ENCODE assay signal across 25 cellular contexts in genomic region chr21:33370292-33370691, GRCh38. TPM values are rescaled to one million over a fixed set of nuclear protein-coding genes. Genes with fewer than 3 reads are reported as not detected.
DNase-seq lines count a peak whose midpoint lies in the region; FAIRE-seq and TF ChIP-seq lines count a peak whose summit lies in the region.
"Had no signal": no experiment of that assay in that cellular context is flagged by ENCODE, and none has a peak within 500 bp of the region (broad histone marks: within the 10 kb centered on the region; RNA-seq: fewer than 3 reads in every experiment).

No MANE protein-coding gene starts in this region.

- no peaks in the 10 kb centered on the region for H3K27me3 ChIP-seq in SU-DHL-6 (ENCODE audit: low read length)
- H3K27me3 ChIP-seq in H1 (replicated peaks in 1 of 4; ENCODE audit: control insufficient read depth in 3 of 4, extremely low read depth in 1 of 4, insufficient read depth in 3 of 4, low read length in 3 of 4) = no peaks in the 10 kb centered on the region
- H3K27me3 ChIP-seq in transverse colon = no peaks in the 10 kb centered on the region
- H3K27me3 ChIP-seq in endodermal cell (ENCODE audit: control insufficient read depth, insufficient read depth, low read length, poor library complexity, severe bottlenecking) = no peaks in the 10 kb centered on the region
- H3K27me3 ChIP-seq: BLaER1, MG63, Peyer's patch had no signal

- no peaks in the 10 kb centered on the region for H3K9me2 ChIP-seq in SU-DHL-6 (replicated peaks; ENCODE audit: insufficient read depth, low read length)

- peaks cover 19% of the 10 kb centered on the region for H3K4me1 Mint-ChIP-seq in activated naive CD4-positive, alpha-beta T cell treated with anti-CD3 and anti-CD28 coated beads, Interleukin-2, amount 10 ng/mL, durations not matched to agents 7 days and 5 days
- H3K4me1 Mint-ChIP-seq in endodermal cell = no peaks in the 10 kb centered on the region

- H4K20me1 ChIP-seq in SU-DHL-6 (ENCODE audit: low read depth, low read length) (no peaks in the 10 kb centered on the region), H1 (replicated peaks in 1 of 2; ENCODE audit: control insufficient read depth in 1 of 2, insufficient read depth in 2 of 2, low read length in 2 of 2) (no peaks in the 10 kb centered on the region)
- H4K20me1 ChIP-seq: BLaER1 had no signal

- H3K27me3 Mint-ChIP-seq in activated naive CD4-positive, alpha-beta T cell treated with anti-CD3 and anti-CD28 coated beads, Interleukin-2, amount 10 ng/mL, durations not matched to agents 7 days and 5 days = peaks cover 34% of the 10 kb centered on the region
- H3K27me3 Mint-ChIP-seq in endodermal cell (ENCODE audit: insufficient read depth) = peaks cover 2% of the 10 kb centered on the region

- in situ Hi-C loops in transverse colon (cut with MboI; ENCODE audit: low pct_ligation_motif_present in 1 of 4, low pct_unique_long_range_greater_than_20kb in 1 of 4, low sequenced_read_pairs in 3 of 4) = no loop called here

- H3K27ac ChIP-seq in SU-DHL-6 (ENCODE audit: low read depth, low read length) (no peak overlapping the region), H1 (ENCODE audit: low read depth, low read length) (no peak overlapping the region), transverse colon (no peak overlapping the region), endodermal cell (ENCODE audit: low read depth, low read length) (no peak overlapping the region)
- H3K27ac ChIP-seq: BLaER1, Peyer's patch had no signal

- H3K79me2 ChIP-seq in SU-DHL-6 (ENCODE audit: insufficient read depth, low read length) (no peaks in the 10 kb centered on the region), H1 (ENCODE audit: control insufficient read depth in 1 of 2, insufficient read depth in 2 of 2, low read length in 2 of 2) (no peaks in the 10 kb centered on the region)

- H3K9me3 ChIP-seq in SU-DHL-6 (ENCODE audit: insufficient read depth, low read length) (peaks cover 18% of the 10 kb centered on the region; the same call in 1 of the 2 replicates), H1 (ENCODE audit: insufficient read depth in 2 of 2, low read depth in 1 of 2, low read length in 1 of 2) (peaks cover 7 to 8% of the 10 kb centered on the region in 2 experiments), transverse colon (peaks cover 10 to 11% of the 10 kb centered on the region in 2 donors), endodermal cell (ENCODE audit: control insufficient read depth, low read length) (peaks cover 30% of the 10 kb centered on the region)

- no peak for FAIRE-seq in H1 (lab: Jason Lieb, UNC)
- FAIRE-seq: GM18507, H54, HTR-8/SVneo had no signal

- no peak for TF ChIP-seq RAD21 in H1 (IDR thresholded peaks at IDR 0.05 in 1 of 2, conservative IDR thresholded peaks at IDR 0.05 in 1 of 2; ENCODE audit: low read depth in 2 of 2, low read length in 2 of 2)

- H3K18ac ChIP-seq in H1 (ENCODE audit: extremely low read depth, low read length) = no peak overlapping the region

- no peak overlapping the region for H3K14ac ChIP-seq in H1 (ENCODE audit: insufficient read length)

- TF ChIP-seq CTCF in SU-DHL-6 (IDR thresholded peaks at IDR 0.05; ENCODE audit: insufficient read depth, low read length, poor library complexity, severe bottlenecking) = no peak
- TF ChIP-seq CTCF in H1 (IDR thresholded peaks at IDR 0.05; ENCODE audit: control extremely low read depth in 1 of 3, insufficient read depth in 1 of 3, low read depth in 1 of 3, low read length in 3 of 3) = no peak
- TF ChIP-seq CTCF in transverse colon (IDR thresholded peaks at IDR 0.05) = no peak
- TF ChIP-seq CTCF in endodermal cell (conservative IDR thresholded peaks at IDR 0.05) = no peak

- CTCF ChIA-PET in H1 (lab: Charles Lee; ENCODE audit: partially characterized antibody) = interaction anchor here (1.4 to 4.8 kb wide), 6 partner anchors 9 to 75 kb away, joined by 3 to 17 read pairs (median 5); no protein-coding TSS in a partner anchor
- CTCF ChIA-PET in activated naive CD4-positive, alpha-beta T cell treated with anti-CD3 and anti-CD28 coated beads, Interleukin-2, amount 10 ng/mL, durations not matched to agents 7 days and 5 days (lab: Charles Lee) = interaction anchor here (1.1 to 1.2 kb wide), 2 partner anchors 9 to 173 kb away, joined by 3 to 4 read pairs; no protein-coding TSS in a partner anchor

- H2BK120ac ChIP-seq in H1 (replicated peaks; ENCODE audit: low read depth, low read length) = no peak overlapping the region

- no peak overlapping the region for H3K4ac ChIP-seq in H1 (replicated peaks; ENCODE audit: insufficient read length, low read depth, low read length)

- no peak overlapping the region for H4K5ac ChIP-seq in H1 (ENCODE audit: insufficient read length, low read depth, low read length)

- H3K4me3 Mint-ChIP-seq in activated naive CD4-positive, alpha-beta T cell treated with anti-CD3 and anti-CD28 coated beads, Interleukin-2, amount 10 ng/mL, durations not matched to agents 7 days and 5 days = no peak overlapping the region
- H3K4me3 Mint-ChIP-seq in endodermal cell = no peak overlapping the region
- H3K4me3 Mint-ChIP-seq: CD4-positive, CD25-positive, alpha-beta regulatory T cell had no signal

- 98% methylated on average over 2 of the region's 2 CpGs; no CpG with 5 or more reads in 1 of the 2 experiments for WGBS in H1 (ENCODE audit: extremely low coverage in 1 of 2, insufficient coverage in 1 of 2, insufficient read length in 1 of 2, insufficient replicate concordance in 2 of 2, low coverage in 1 of 2, low lambda C conversion rate in 2 of 2, missing lambda C conversion rate in 1 of 2), 2 experiments
- 84% methylated on average over 2 of the region's 2 CpGs; no CpG with 5 or more reads in 1 of the 2 donors for WGBS in transverse colon (ENCODE audit: low coverage in 1 of 2), 2 donors
- WGBS in endodermal cell (ENCODE audit: insufficient coverage in 1 of 2, insufficient read length in 1 of 2), 2 experiments = 93% methylated on average over 2 of the region's 2 CpGs; no CpG with 5 or more reads in 1 of the 2 experiments

- H3K36me3 ChIP-seq in SU-DHL-6 (ENCODE audit: low read length) (no peaks in the 10 kb centered on the region), H1 (ENCODE audit: control insufficient read depth in 2 of 4, insufficient read depth in 4 of 4, low read length in 3 of 4) (no peaks in the 10 kb centered on the region), transverse colon (no peaks in the 10 kb centered on the region), endodermal cell (ENCODE audit: control insufficient read depth, insufficient read depth, low read length) (no peaks in the 10 kb centered on the region)
- H3K36me3 ChIP-seq: BLaER1, MG63, Peyer's patch had no signal

- no peaks in the 10 kb centered on the region for H3K23me2 ChIP-seq in H1 (ENCODE audit: low read depth, low read length)

- no peak for TF ChIP-seq EP300 in H1 (IDR thresholded peaks at IDR 0.05; ENCODE audit: borderline replicate concordance in 1 of 2, low read depth in 2 of 2, low read length in 2 of 2)
- no peak for TF ChIP-seq EP300 in transverse colon (IDR thresholded peaks at IDR 0.05; ENCODE audit: low read depth)

- TF ChIP-seq POLR2A in H1 (IDR thresholded peaks at IDR 0.05; ENCODE audit: control extremely low read depth in 1 of 2, low read depth in 2 of 2, low read length in 2 of 2) (no peak), transverse colon (IDR thresholded peaks at IDR 0.05) (no peak)

- peaks cover 23% of the 10 kb centered on the region for H3K36me3 Mint-ChIP-seq in activated naive CD4-positive, alpha-beta T cell treated with anti-CD3 and anti-CD28 coated beads, Interleukin-2, amount 10 ng/mL, durations not matched to agents 7 days and 5 days
- peaks cover 4% of the 10 kb centered on the region for H3K36me3 Mint-ChIP-seq in endodermal cell (ENCODE audit: low read depth)

- H3K27ac Mint-ChIP-seq in activated naive CD4-positive, alpha-beta T cell treated with anti-CD3 and anti-CD28 coated beads, Interleukin-2, amount 10 ng/mL, durations not matched to agents 7 days and 5 days = no peak overlapping the region
- H3K27ac Mint-ChIP-seq in endodermal cell = no peak overlapping the region
- H3K27ac Mint-ChIP-seq: CD4-positive, CD25-positive, alpha-beta regulatory T cell had no signal

- H3K4me2 ChIP-seq in SU-DHL-6 (ENCODE audit: low read depth, low read length, poor library complexity, severe bottlenecking) (peak overlapping the region; percentile 4), H1 (ENCODE audit: insufficient read depth in 1 of 2, low read depth in 2 of 2, low read length in 2 of 2) (no peak overlapping the region)
- H3K4me2 ChIP-seq: BLaER1 had no signal

- H3K4me1 ChIP-seq in H1 (replicated peaks in 1 of 4; ENCODE audit: control insufficient read depth in 3 of 4, insufficient read depth in 4 of 4, low read length in 3 of 4) (peaks cover 0 to 12% (median 3%) of the 10 kb centered on the region in 4 experiments; a peak in 4 of 7 replicates), transverse colon (peaks cover 0 to 17% (median 6%) of the 10 kb centered on the region in 4 donors), endodermal cell (ENCODE audit: control insufficient read depth, insufficient read depth, low read length) (no peaks in the 10 kb centered on the region)

- no peak overlapping the region for H2AK5ac ChIP-seq in H1 (ENCODE audit: low read depth, low read length)

- H2AFZ ChIP-seq in SU-DHL-6 (ENCODE audit: low read depth, low read length, severe bottlenecking) = peak overlapping the region; percentile 14
- no peak overlapping the region for H2AFZ ChIP-seq in H1 (ENCODE audit: low read length)

- H3K79me1 ChIP-seq in H1 (ENCODE audit: low read depth, low read length) = no peaks in the 10 kb centered on the region

- H3K23ac ChIP-seq in H1 (ENCODE audit: insufficient read length) = no peak overlapping the region

- no peak overlapping the region for H4K8ac ChIP-seq in H1 (ENCODE audit: extremely low read depth, insufficient read depth, low read length)

- H3K9ac ChIP-seq in SU-DHL-6 (ENCODE audit: low read length) (no peak overlapping the region), H1 (replicated peaks in 1 of 4; ENCODE audit: extremely low read depth in 1 of 4, low read depth in 3 of 4, low read length in 3 of 4) (no peak overlapping the region), endodermal cell (ENCODE audit: extremely low read depth, low read length, poor library complexity, severe bottlenecking) (no peak overlapping the region)
- H3K9ac ChIP-seq: BLaER1 had no signal

- peak overlapping the region; percentile 63 for H2BK20ac ChIP-seq in H1 (ENCODE audit: low read length)

- H3K56ac ChIP-seq in H1 (replicated peaks; ENCODE audit: insufficient read length, low read depth, low read length) = no peak overlapping the region

- intact Hi-C loops in transverse colon (cut with DNase I; ENCODE audit: low total_unique reads) = no loop called here

- peak overlapping the region; percentile 53 for H4K91ac ChIP-seq in H1 (replicated peaks; ENCODE audit: insufficient read length, low read length)

- DNase-seq in activated effector memory CD4-positive, alpha-beta T cell treated with anti-CD3 and anti-CD28 coated beads, Interleukin-2, amount 50 U/mL, for 16 hours = peak; percentile 24
- DNase-seq in activated effector memory CD4-positive, alpha-beta T cell treated with Interleukin-2 at 50 U/mL for 16 hours = no peak
- DNase-seq in H1 (ENCODE audit: low read depth in 1 of 2, low spot score in 2 of 2) (no peak), transverse colon (peak; percentile 7), NCI-H2227 treated with DMSO at 0.1 percent for 48 hours (lab: John Stamatoyannopoulos, UW) (no peak), endodermal cell (no peak)
- no peak for DNase-seq in activated naive CD4-positive, alpha-beta T cell treated with anti-CD3 and anti-CD28 coated beads, Interleukin-2, amount 10 ng/mL, durations not matched to agents 7 days and 5 days
- DNase-seq: 8988T; CD4-positive, CD25-positive, alpha-beta regulatory T cell; DMS153; DND-41; KBM-7; MG63; NCI-H1105 treated with DMSO at 0.1 percent for 48 hours; NCI-H2029 treated with DMSO at 0.1 percent for 48 hours; NCI-H510A; NCI-H69; OCI-M1; SHP77 treated with DMSO at 0.1 percent for 48 hours had no signal

- H2BK5ac ChIP-seq in H1 (ENCODE audit: low read depth, low read length) = peak overlapping the region; percentile 13; the same call in 1 of the 2 replicates

- H2BK15ac ChIP-seq in H1 (ENCODE audit: low read length) = 0 out of 2 replicates have a peak overlapping the region, but pooled peaks have one; percentile 32

- peaks cover 19% of the 10 kb centered on the region for H3F3A ChIP-seq in SU-DHL-6 (ENCODE audit: insufficient read depth)

- H3K4me3 ChIP-seq in SU-DHL-6 (ENCODE audit: insufficient read depth, low read length, poor library complexity, severe bottlenecking) (no peak overlapping the region), H1 (ENCODE audit: extremely low read depth in 1 of 4, insufficient read depth in 2 of 4, low read depth in 3 of 4, low read length in 4 of 4) (no peak overlapping the region), transverse colon (no peak overlapping the region), endodermal cell (ENCODE audit: low read length) (no peak overlapping the region)
- H3K4me3 ChIP-seq: BLaER1, MG63, Peyer's patch had no signal

- peak overlapping the region; percentile 69; the same call in 1 of the 2 replicates for H2BK12ac ChIP-seq in H1 (ENCODE audit: low read depth, low read length)

- POLR2A ChIA-PET in H1 (lab: Charles Lee; ENCODE audit: partially characterized antibody) = interaction anchor here (0.8 to 1.3 kb wide), 2 partner anchors 9 to 92 kb away, joined by 3 to 8 read pairs; no protein-coding TSS in a partner anchor

- H3K9me3 Mint-ChIP-seq in activated naive CD4-positive, alpha-beta T cell treated with anti-CD3 and anti-CD28 coated beads, Interleukin-2, amount 10 ng/mL, durations not matched to agents 7 days and 5 days = peaks cover 33% of the 10 kb centered on the region
- peaks cover 37% of the 10 kb centered on the region for H3K9me3 Mint-ChIP-seq in endodermal cell

RNA-seq across cellular contexts. Expression of gene IFNGR2, which starts 32.9 kb away (rescaled TPM):
- total RNA-seq in H1 (2021; fragmentation: NEBNext Ultra II Directional; extraction: Animal tissue kit (Norgen Biotek cat#: 25700)) = 34.9 and 36.0 TPM in 2 replicates
- 33.4 and 46.4 TPM in 2 replicates for polyA plus RNA-seq in H1 (2011; rRNA removed)
- polyA plus RNA-seq in H1 (2011; cell fraction: cytosol; rRNA removed) = 39.1 TPM
- 37.9 TPM for polyA plus RNA-seq in H1 (2011; cell fraction: nucleus; rRNA removed)
- polyA plus RNA-seq in H1 (2012, experiment 1 of 2) = 37.0 to 39.3 TPM (median 37.9 TPM) in 4 replicates
- 36.4 TPM for polyA plus RNA-seq in H1 (2012, experiment 2 of 2)
- polyA plus RNA-seq in H1 (2013, experiment 1 of 2) = 25.9 TPM
- 27.9 TPM for polyA plus RNA-seq in H1 (2013, experiment 2 of 2)
- 60.5 and 66.1 TPM in 2 replicates for polyA minus RNA-seq in H1 (2011; rRNA and poly(A)+ RNA removed)
- 31.0 TPM for polyA minus RNA-seq in H1 (2011; cell fraction: cytosol; rRNA and poly(A)+ RNA removed)
- 27.3 TPM for polyA minus RNA-seq in H1 (2011; cell fraction: nucleus; rRNA and poly(A)+ RNA removed)
- total RNA-seq in transverse colon (100 to 1,000 TPM in 1 of 4 donors, 10 to 100 TPM in 3; 40.8 to 131 (median 76.6) TPM), endodermal cell (10 to 100 TPM; 41.9 to 55.1 TPM)
- 51.0 TPM for polyA plus RNA-seq in endodermal cell (2013, experiment 1 of 2)
- polyA plus RNA-seq in endodermal cell (2013, experiment 2 of 2) = 49.7 TPM

RNA-seq across cellular contexts. Expression of gene IFNAR1, which starts 45.5 kb away (rescaled TPM):
- 13.4 and 17.1 TPM in 2 replicates for total RNA-seq in H1 (2021; fragmentation: NEBNext Ultra II Directional; extraction: Animal tissue kit (Norgen Biotek cat#: 25700))
- 3.1 and 3.4 TPM in 2 replicates for polyA plus RNA-seq in H1 (2011; rRNA removed)
- polyA plus RNA-seq in H1 (2011; cell fraction: cytosol; rRNA removed) = 4.4 TPM
- polyA plus RNA-seq in H1 (2011; cell fraction: nucleus; rRNA removed) = 1.7 TPM
- polyA plus RNA-seq in H1 (2012, experiment 1 of 2) = 6.9 to 14.0 TPM (median 10.4 TPM) in 4 replicates
- polyA plus RNA-seq in H1 (2012, experiment 2 of 2) = 0.98 TPM
- polyA plus RNA-seq in H1 (2013, experiment 1 of 2) = 10.5 TPM
- 13.5 TPM for polyA plus RNA-seq in H1 (2013, experiment 2 of 2)
- 5.3 and 6.1 TPM in 2 replicates for polyA minus RNA-seq in H1 (2011; rRNA and poly(A)+ RNA removed)
- 3.2 TPM for polyA minus RNA-seq in H1 (2011; cell fraction: cytosol; rRNA and poly(A)+ RNA removed)
- 8.5 TPM for polyA minus RNA-seq in H1 (2011; cell fraction: nucleus; rRNA and poly(A)+ RNA removed)
- total RNA-seq in transverse colon (10 to 100 TPM; 10.3 to 30.7 (median 28.9) TPM), endodermal cell (10 to 100 TPM; 11.7 to 16.9 TPM)
- 20.8 TPM for polyA plus RNA-seq in endodermal cell (2013, experiment 1 of 2)
- polyA plus RNA-seq in endodermal cell (2013, experiment 2 of 2) = 18.7 TPM

Comparison
In these comparisons a context has a peak if more than half of its experiments do, and no peak if none do; other contexts are left out.
1. DNase-seq: peak in activated effector memory CD4-positive, alpha-beta T cell treated with anti-CD3 and anti-CD28 coated beads, Interleukin-2, amount 50 U/mL, for 16 hours (single experiment) and transverse colon (single experiment); none in activated effector memory CD4-positive, alpha-beta T cell treated with Interleukin-2 at 50 U/mL for 16 hours (single experiment), H1 (0 of 2), activated naive CD4-positive, alpha-beta T cell treated with anti-CD3 and anti-CD28 coated beads, Interleukin-2, amount 10 ng/mL, durations not matched to agents 7 days and 5 days (single experiment), NCI-H2227 treated with DMSO at 0.1 percent for 48 hours (single experiment) and endodermal cell (single experiment).